8 cellular contexts compared by ENCODE assay signal in genomic region chr20:33673411-33674293, GRCh38. TPM values are rescaled to one million over a fixed set of nuclear protein-coding genes. Genes with fewer than 3 reads are reported as not detected.
DNase-seq lines count a peak whose midpoint lies in the region; ATAC-seq and TF ChIP-seq lines count a peak whose summit lies in the region.

No MANE protein-coding gene starts in this region.

- DNase-seq in NCI-H345 treated with DMSO at 0.1 percent for 48 hours (lab: John Stamatoyannopoulos, UW; ENCODE audit: unreplicated experiment) = peak; percentile 37
- no peak for DNase-seq in NCI-H345 (lab: John Stamatoyannopoulos, UW)
- DNase-seq in HL-60 (ENCODE audit: low read depth in 1 of 2, low spot score in 1 of 2) = no peak
- peak in 3 of 7 donors; percentile 39 to 47 (median 40) for DNase-seq in adrenal gland
- DNase-seq in left colon = no peak
- DNase-seq in substantia nigra (lab: John Stamatoyannopoulos, UW) = peak in 1 of 49 donors; percentile 59

- 6 to 31% (median 12%) methylated on average over 11 to 29 of the region's 29 CpGs for WGBS in adrenal gland, 4 donors

- no peaks in the 10 kb centered on the region for H3K27me3 ChIP-seq in HL-60 (ENCODE audit: insufficient read depth, poor library complexity, severe bottlenecking)
- H3K27me3 ChIP-seq in adrenal gland = no peaks in the 10 kb centered on the region

- H3K4me3 ChIP-seq in HL-60 (replicated peaks; ENCODE audit: insufficient read depth, low read length) = peak overlapping the region; percentile 48
- H3K4me3 ChIP-seq in adrenal gland = peak overlapping the region; percentile 11 to 97 (median 52)

- H3K27ac ChIP-seq in HL-60 (replicated peaks) (peak overlapping the region; percentile 37; the same call in 1 of the 2 replicates), adrenal gland (peak overlapping the region; percentile 41 to 97 (median 91)), substantia nigra (ENCODE audit: low read depth, low read length, poor library complexity, severe bottlenecking) (peak overlapping the region; percentile 82)

- peaks cover 34 to 44% of the 10 kb centered on the region in 2 donors for H3K4me1 ChIP-seq in adrenal gland (replicated peaks in 1 of 2)

- peaks cover 0 to 33% of the 10 kb centered on the region in 2 donors for H3K36me3 ChIP-seq in adrenal gland (replicated peaks in 1 of 2)

- no peak for TF ChIP-seq CTCF in HL-60 (IDR thresholded peaks at IDR 0.05; ENCODE audit: insufficient read depth, low read length)
- no peak for TF ChIP-seq CTCF in adrenal gland (IDR thresholded peaks at IDR 0.05)

- H3K9me3 ChIP-seq in adrenal gland (replicated peaks in 1 of 3) = no peaks in the 10 kb centered on the region

- intact Hi-C loops in adrenal gland (cut with DNase I) = no loop called here
- intact Hi-C loops in left colon (cut with DNase I, micrococcal nuclease) = no loop called here

- ATAC-seq in left colon = peak; percentile 23
- ATAC-seq in HG02678 (IDR thresholded peaks at IDR 0.05; ENCODE audit: unreplicated experiment) = no peak
- no peak for ATAC-seq in HG02938 (IDR thresholded peaks at IDR 0.05; ENCODE audit: unreplicated experiment)

- TF ChIP-seq POLR2A in adrenal gland (IDR thresholded peaks at IDR 0.05) = no peak

RNA-seq across cellular contexts. Expression of gene NECAB3, which starts 0.6 kb away (rescaled TPM):
- total RNA-seq in adrenal gland (100 to 1,000 TPM in 7 of 8 donors, 10 to 100 TPM in 1; 91.5 to 187 (median 142) TPM), left colon (10 to 100 TPM; 38.5 to 54.1 TPM)
- polyA plus RNA-seq in adrenal gland = 100 to 1,000 TPM in 2 of 3 donors, 10 to 100 TPM in 1; 23.4 to 279 (median 174) TPM

RNA-seq across cellular contexts. Expression of gene ACTL10, which starts 6.9 kb away (rescaled TPM):
- total RNA-seq in adrenal gland = 1 to 10 TPM in 4 of 8 donors, under 1 TPM in 4; 0.38 to 3.1 (median 0.93) TPM
- under 1 TPM; 0.18 to 0.48 (median 0.47) TPM for polyA plus RNA-seq in adrenal gland
- total RNA-seq in left colon = 1 to 10 TPM; 3.5 to 3.8 TPM

RNA-seq across cellular contexts. Expression of gene C20orf144, which starts 11.5 kb away (rescaled TPM):
- total RNA-seq in adrenal gland = under 1 TPM in 2 of 8 donors, not detected in 6; 0.14 to 0.32 TPM
- polyA plus RNA-seq in adrenal gland = under 1 TPM in 2 of 3 donors, not detected in 1; 0.10 to 0.16 TPM
- not detected for total RNA-seq in left colon

RNA-seq across cellular contexts. Expression of gene E2F1, which starts 12.5 kb away (rescaled TPM):
- 1 to 10 TPM; 3.0 to 8.3 (median 5.7) TPM for total RNA-seq in adrenal gland
- 1 to 10 TPM; 4.6 to 6.8 (median 4.7) TPM for polyA plus RNA-seq in adrenal gland
- 1 to 10 TPM; 2.6 to 5.9 TPM for total RNA-seq in left colon

RNA-seq across cellular contexts. Expression of gene PXMP4, which starts 46.5 kb away (rescaled TPM):
- total RNA-seq in adrenal gland = 10 to 100 TPM; 11.9 to 47.4 (median 25.3) TPM
- 10 to 100 TPM in 2 of 3 donors, 1 to 10 TPM in 1; 6.8 to 19.0 (median 16.3) TPM for polyA plus RNA-seq in adrenal gland
- 10 to 100 TPM; 13.4 to 22.2 TPM for total RNA-seq in left colon

Comparison
In these comparisons a context has a peak if more than half of its experiments do, and no peak if none do; other contexts are left out.
1. H3K27ac ChIP-seq: peak in every context shown above with its lines; median percentile 91 in adrenal gland; 82 in substantia nigra; 37 in HL-60.